ENCODE assay signal across 18 cellular contexts in genomic region chr2:44135771-44136170, GRCh38. TPM values are rescaled to one million over a fixed set of nuclear protein-coding genes. Genes with fewer than 3 reads are reported as not detected.
DNase-seq lines count a peak whose midpoint lies in the region; TF ChIP-seq lines count a peak whose summit lies in the region.
"Had no signal": no experiment of that assay in that cellular context is flagged by ENCODE, and none has a peak within 500 bp of the region (broad histone marks: within the 10 kb centered on the region; RNA-seq: fewer than 3 reads in every experiment).

No MANE protein-coding gene starts in this region.

- peak overlapping the region; percentile 47 for H3K4me2 ChIP-seq in skeletal muscle satellite cell (ENCODE audit: low read length)

- H3K9me3 Mint-ChIP-seq in CD8-positive, alpha-beta memory T cell = peaks cover 0 to 7% (median 0%) of the 10 kb centered on the region in 5 donors
- H3K9me3 Mint-ChIP-seq: activated T-helper 2 cell treated with anti-CD3 and anti-CD28 coated beads, Interferon-gamma antibody, Interleukin-2, Interleukin-4, amounts not matched to agents 10 μg/mL and 5 μg/mL and 100 μg/mL, durations not matched to agents 14 hours and 24 hours and 36 hours; effector memory CD8-positive, alpha-beta T cell; stimulated activated effector memory CD8-positive, alpha-beta T cell treated with anti-CD3 and anti-CD28 coated beads, Interleukin-12 subunit alpha, Interleukin-12 subunit beta, amount 100 ng/mL, for 72 hours had no signal

- POLR2A ChIA-PET in CD8-positive, alpha-beta memory T cell (lab: Charles Lee) = no interaction called here

- intact Hi-C loops in spleen (cut with DNase I; ENCODE audit: low total_unique reads) (no loop called here), transverse colon (cut with DNase I; ENCODE audit: low total_unique reads) (no loop called here)

- TF ChIP-seq CTCF in fibroblast of villous mesenchyme (IDR thresholded peaks at IDR 0.05; ENCODE audit: insufficient read depth, low read depth, low read length) (no peak), spleen (IDR thresholded peaks at IDR 0.05 in 8 of 11, conservative IDR thresholded peaks at IDR 0.05 in 3 of 11) (no peak), transverse colon (IDR thresholded peaks at IDR 0.05) (no peak)

- peaks cover 0 to 4% (median 2%) of the 10 kb centered on the region in 3 donors for H3K36me3 Mint-ChIP-seq in CD8-positive, alpha-beta memory T cell
- H3K36me3 Mint-ChIP-seq: brain; stimulated activated effector memory CD8-positive, alpha-beta T cell treated with anti-CD3 and anti-CD28 coated beads, Interleukin-12 subunit alpha, Interleukin-12 subunit beta, amount 100 ng/mL, for 72 hours had no signal

- H3K9me3 ChIP-seq in ES-I3 (ENCODE audit: control insufficient read depth, insufficient read depth, low read length) (peaks cover 5% of the 10 kb centered on the region; the same call in 1 of the 2 replicates), adipocyte (ENCODE audit: control insufficient read depth, low read length) (no peaks in the 10 kb centered on the region), skeletal muscle satellite cell (replicated peaks; ENCODE audit: low read length) (no peaks in the 10 kb centered on the region), spleen (peaks cover 0 to 10% (median 0%) of the 10 kb centered on the region in 8 donors), transverse colon (no peaks in the 10 kb centered on the region)
- no peaks in the 10 kb centered on the region for H3K9me3 ChIP-seq in CD8-positive, alpha-beta memory T cell (ENCODE audit: low read length)
- H3K9me3 ChIP-seq: left lung had no signal

- H3K4me3 Mint-ChIP-seq in CD8-positive, alpha-beta memory T cell = no peak overlapping the region
- H3K4me3 Mint-ChIP-seq: activated CD4-positive, alpha-beta memory T cell treated with anti-CD3 and anti-CD28 coated beads, Interleukin-2, amount 10 ng/mL, durations not matched to agents 7 days and 5 days; brain; effector memory CD8-positive, alpha-beta T cell; naive thymus-derived CD4-positive, alpha-beta T cell; stimulated activated effector memory CD8-positive, alpha-beta T cell treated with anti-CD3 and anti-CD28 coated beads, Interleukin-12 subunit alpha, Interleukin-12 subunit beta, amount 100 ng/mL, for 72 hours had no signal

- H3K9ac ChIP-seq in ES-I3 (ENCODE audit: low read depth, low read length) (peak overlapping the region; percentile 39; the same call in 1 of the 2 replicates), adipocyte (ENCODE audit: low read length) (peak overlapping the region; percentile 60), skeletal muscle satellite cell (ENCODE audit: low read depth, low read length) (no peak overlapping the region)

- H3K27ac Mint-ChIP-seq in CD8-positive, alpha-beta memory T cell = no peak overlapping the region
- H3K27ac Mint-ChIP-seq: activated CD4-positive, alpha-beta memory T cell treated with anti-CD3 and anti-CD28 coated beads, Interleukin-2, amount 10 ng/mL, durations not matched to agents 7 days and 5 days; activated T-helper 2 cell treated with anti-CD3 and anti-CD28 coated beads, Interferon-gamma antibody, Interleukin-2, Interleukin-4, amounts not matched to agents 10 μg/mL and 5 μg/mL and 100 μg/mL, durations not matched to agents 14 hours and 24 hours and 36 hours; brain; effector memory CD8-positive, alpha-beta T cell; naive thymus-derived CD4-positive, alpha-beta T cell; stimulated activated effector memory CD8-positive, alpha-beta T cell treated with anti-CD3 and anti-CD28 coated beads, Interleukin-12 subunit alpha, Interleukin-12 subunit beta, amount 100 ng/mL, for 72 hours had no signal

- H3K4me1 ChIP-seq in ES-I3 (ENCODE audit: insufficient read depth, low read length) (peaks cover 37% of the 10 kb centered on the region), adipocyte (ENCODE audit: control insufficient read depth, insufficient read depth, low read length) (peaks cover 38% of the 10 kb centered on the region), skeletal muscle satellite cell (ENCODE audit: control insufficient read depth, insufficient read depth, low read length) (peaks cover 22% of the 10 kb centered on the region), spleen (no peaks in the 10 kb centered on the region), transverse colon (no peaks in the 10 kb centered on the region)
- H3K4me1 ChIP-seq in CD8-positive, alpha-beta memory T cell (ENCODE audit: insufficient read depth, low read length) = no peaks in the 10 kb centered on the region

- in situ Hi-C loops in transverse colon (cut with MboI; ENCODE audit: low pct_ligation_motif_present in 1 of 4, low pct_unique_long_range_greater_than_20kb in 1 of 4, low sequenced_read_pairs in 3 of 4) = no loop called here

- TF ChIP-seq POLR2A in spleen (IDR thresholded peaks at IDR 0.05) = no peak
- TF ChIP-seq POLR2A in transverse colon (IDR thresholded peaks at IDR 0.05) = no peak

- CTCF ChIA-PET in CD8-positive, alpha-beta memory T cell (lab: Charles Lee) = no interaction called here

- H3K27ac ChIP-seq in CD8-positive, alpha-beta memory T cell (ENCODE audit: low read depth, low read length) = no peak overlapping the region
- H3K27ac ChIP-seq in spleen (no peak overlapping the region), transverse colon (no peak overlapping the region)
- H3K27ac ChIP-seq: left lung had no signal

- peaks cover 0 to 3% (median 2%) of the 10 kb centered on the region in 3 donors for H3K4me1 Mint-ChIP-seq in CD8-positive, alpha-beta memory T cell
- H3K4me1 Mint-ChIP-seq: activated CD4-positive, alpha-beta memory T cell treated with anti-CD3 and anti-CD28 coated beads, Interleukin-2, amount 10 ng/mL, durations not matched to agents 7 days and 5 days had no signal

- H3K27me3 Mint-ChIP-seq in CD8-positive, alpha-beta memory T cell = peaks cover 0 to 5% of the 10 kb centered on the region in 2 donors

- H3K4me3 ChIP-seq in adipocyte (ENCODE audit: low read length) (peak overlapping the region; percentile 25), fibroblast of villous mesenchyme (ENCODE audit: low read depth, low read length) (no peak overlapping the region), skeletal muscle satellite cell (ENCODE audit: low read length) (no peak overlapping the region), spleen (no peak overlapping the region), transverse colon (no peak overlapping the region)
- no peak overlapping the region for H3K4me3 ChIP-seq in CD8-positive, alpha-beta memory T cell (ENCODE audit: low read length)
- H3K4me3 ChIP-seq: left lung had no signal

- H3K36me3 ChIP-seq in ES-I3 (ENCODE audit: insufficient read depth, low read length) (no peaks in the 10 kb centered on the region), adipocyte (ENCODE audit: control insufficient read depth, insufficient read depth, low read length, severe bottlenecking) (no peaks in the 10 kb centered on the region), skeletal muscle satellite cell (ENCODE audit: insufficient read depth, low read length) (no peaks in the 10 kb centered on the region), spleen (no peaks in the 10 kb centered on the region), transverse colon (no peaks in the 10 kb centered on the region)
- H3K36me3 ChIP-seq in CD8-positive, alpha-beta memory T cell (ENCODE audit: insufficient read depth, low read length) = no peaks in the 10 kb centered on the region
- H3K36me3 ChIP-seq: left lung had no signal

- TF ChIP-seq EP300 in transverse colon (IDR thresholded peaks at IDR 0.05; ENCODE audit: low read depth) = no peak

- WGBS in spleen, 5 donors = 62 to 82% (median 75%) methylated on average over 2 of the region's 2 CpGs
- 50 to 53% methylated on average over 2 of the region's 2 CpGs for WGBS in transverse colon (ENCODE audit: low coverage in 1 of 2), 2 donors

- H3K27me3 ChIP-seq in adipocyte (replicated peaks; ENCODE audit: control insufficient read depth, insufficient read depth, low read length) (no peaks in the 10 kb centered on the region), skeletal muscle satellite cell (ENCODE audit: control insufficient read depth, insufficient read depth, low read length) (no peaks in the 10 kb centered on the region), spleen (replicated peaks in 1 of 7) (no peaks in the 10 kb centered on the region), transverse colon (no peaks in the 10 kb centered on the region)
- no peaks in the 10 kb centered on the region for H3K27me3 ChIP-seq in CD8-positive, alpha-beta memory T cell (ENCODE audit: insufficient read depth, low read length, poor library complexity, severe bottlenecking)
- H3K27me3 ChIP-seq: left lung had no signal

- DNase-seq in adipocyte (ENCODE audit: low read depth) (peak; percentile 53), fibroblast of villous mesenchyme (ENCODE audit: low read depth) (peak; percentile 81), globus pallidus (ENCODE audit: low spot score) (no peak), spleen (no peak), transverse colon (no peak)
- no peak for DNase-seq in CD8-positive, alpha-beta memory T cell
- DNase-seq: activated CD4-positive, alpha-beta memory T cell treated with anti-CD3 and anti-CD28 coated beads, Interleukin-2, amount 10 ng/mL, durations not matched to agents 7 days and 5 days; Calu3; effector memory CD8-positive, alpha-beta T cell; left lung; naive thymus-derived CD4-positive, alpha-beta T cell; SIG-M5; stimulated activated CD4-positive, alpha-beta T cell treated with anti-CD3 and anti-CD28 coated beads, Interleukin-4, amount 100 ng/mL, for 4 hours had no signal

RNA-seq across cellular contexts. Expression of gene PPM1B, which starts 32.9 kb away (rescaled TPM):
- total RNA-seq in fibroblast of villous mesenchyme (20.6 and 25.9 TPM in 2 replicates), spleen (10 to 100 TPM; 52.5 to 86.3 (median 60.2) TPM), transverse colon (100 to 1,000 TPM in 1 of 4 donors, 10 to 100 TPM in 3; 23.7 to 108 (median 67.0) TPM)
- 12.7 and 15.0 TPM in 2 replicates for total RNA-seq in skeletal muscle satellite cell (2012; rRNA removed)
- 10 to 100 TPM; 40.4 to 41.1 TPM for total RNA-seq in CD8-positive, alpha-beta memory T cell
- 53.0 TPM for polyA plus RNA-seq in CD8-positive, alpha-beta memory T cell
- polyA plus RNA-seq in spleen = 10 to 100 TPM; 21.9 to 27.1 (median 25.9) TPM

Comparison
In these comparisons a context has a peak if more than half of its experiments do, and no peak if none do; other contexts are left out.
1. DNase-seq: peak in adipocyte (single experiment) and fibroblast of villous mesenchyme (single experiment); none in globus pallidus (single experiment), CD8-positive, alpha-beta memory T cell (0 of 5), spleen (single experiment) and transverse colon (single experiment).